16 cellular contexts compared by ENCODE assay signal in the genomic region with DNA sequence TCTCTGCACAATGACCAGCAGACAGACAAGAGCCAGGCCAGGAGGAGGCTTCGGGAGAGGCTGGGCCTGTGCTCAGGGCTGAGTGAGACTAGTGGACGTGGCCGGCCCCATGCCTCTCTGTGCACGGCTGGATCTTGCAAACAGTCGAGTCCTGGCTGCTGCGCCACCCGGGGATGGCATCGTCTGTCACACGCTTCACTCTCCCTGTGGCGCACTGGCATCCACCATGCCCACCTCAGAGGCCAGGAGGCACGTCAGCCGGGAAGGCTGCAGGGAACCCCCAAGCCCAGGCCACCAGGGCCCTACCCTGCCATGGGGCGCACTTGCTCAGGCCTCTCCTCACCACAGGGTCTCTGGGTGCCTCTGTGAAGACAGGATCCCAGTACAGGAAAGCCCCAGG.
DNase-seq lines count a peak whose midpoint lies in the region; ATAC-seq, FAIRE-seq and TF ChIP-seq lines count a peak whose summit lies in the region.
"Had no signal": no experiment of that assay in that cellular context is flagged by ENCODE, and none has a peak within 500 bp of the region (broad histone marks: within the 10 kb centered on the region; RNA-seq: fewer than 3 reads in every experiment).

No MANE protein-coding gene starts in this region.

- POLR2A ChIA-PET in H1 (lab: Charles Lee; ENCODE audit: partially characterized antibody) = no interaction called here

- H3K9ac ChIP-seq in H1 (replicated peaks in 1 of 4; ENCODE audit: extremely low read depth in 1 of 4, low read depth in 3 of 4, low read length in 3 of 4) = no peak overlapping the region
- H3K9ac ChIP-seq: BLaER1 treated with 17β-estradiol and CSF1 and Interleukin-3, amounts not matched to agents 10 nM and 100 nM had no signal

- no peak for TF ChIP-seq POLR2A in H1 (IDR thresholded peaks at IDR 0.05; ENCODE audit: control extremely low read depth in 1 of 2, low read depth in 2 of 2, low read length in 2 of 2)

- H3K23me2 ChIP-seq in H1 (ENCODE audit: low read depth, low read length) = no peaks in the 10 kb centered on the region; the same call in 1 of the 2 replicates

- H3K4me1 Mint-ChIP-seq in natural killer cell treated with Interleukin-12 subunit alpha and Interleukin-12 subunit beta and Interleukin-15 and Interleukin-18, amount 100 ng/mL, for 72 hours (ENCODE audit: low read depth in 2 of 2) = no peaks in the 10 kb centered on the region
- H3K4me1 Mint-ChIP-seq in natural killer cell = no peaks in the 10 kb centered on the region
- H3K4me1 Mint-ChIP-seq in CD14-positive monocyte = no peaks in the 10 kb centered on the region
- H3K4me1 Mint-ChIP-seq: B cell; CD4-positive, CD25-positive, alpha-beta regulatory T cell; CD8-positive, alpha-beta memory T cell had no signal

- no peaks in the 10 kb centered on the region for H3K36me3 ChIP-seq in H1 (ENCODE audit: control insufficient read depth in 2 of 4, insufficient read depth in 4 of 4, low read length in 3 of 4)
- no peaks in the 10 kb centered on the region for H3K36me3 ChIP-seq in thoracic aorta
- H3K36me3 ChIP-seq: BLaER1 treated with 17β-estradiol and CSF1 and Interleukin-3, amounts not matched to agents 10 nM and 100 nM had no signal

- no peak overlapping the region for H3K4me3 Mint-ChIP-seq in natural killer cell treated with Interleukin-12 subunit alpha and Interleukin-12 subunit beta and Interleukin-15 and Interleukin-18, amount 100 ng/mL, for 72 hours
- H3K4me3 Mint-ChIP-seq in natural killer cell = no peak overlapping the region
- H3K4me3 Mint-ChIP-seq in CD14-positive monocyte = no peak overlapping the region
- H3K4me3 Mint-ChIP-seq: B cell; CD4-positive, CD25-positive, alpha-beta regulatory T cell; CD8-positive, alpha-beta memory T cell had no signal

- peak; percentile 49 for DNase-seq in natural killer cell treated with Interleukin-12 subunit alpha and Interleukin-12 subunit beta and Interleukin-15 and Interleukin-18, amount 100 ng/mL, for 72 hours (ENCODE audit: low spot score)
- DNase-seq in natural killer cell (no peak), H1 (ENCODE audit: low read depth in 1 of 2, low spot score in 2 of 2) (no peak), thoracic aorta (ENCODE audit: low spot score) (no peak), DMS 273 treated with DMSO at 0.1 percent for 48 hours (lab: John Stamatoyannopoulos, UW) (no peak), NOMO-1 treated with DMSO at 0.1 percent for 48 hours (lab: John Stamatoyannopoulos, UW; ENCODE audit: unreplicated experiment) (no peak), CD14-positive monocyte (ENCODE audit: low spot score) (no peak)
- DNase-seq: CD4-positive, CD25-positive, alpha-beta regulatory T cell; CD8-positive, alpha-beta memory T cell; COR-L47; HCEC 1CT had no signal

- H3K79me1 ChIP-seq in H1 (ENCODE audit: low read depth, low read length) = no peaks in the 10 kb centered on the region

- H3K18ac ChIP-seq in H1 (ENCODE audit: extremely low read depth, low read length) = no peak overlapping the region

- no peak overlapping the region for H4K5ac ChIP-seq in H1 (ENCODE audit: insufficient read length, low read depth, low read length)

- H3K9me3 ChIP-seq in H1 (ENCODE audit: insufficient read depth in 2 of 2, low read depth in 1 of 2, low read length in 1 of 2) (no peaks in the 10 kb centered on the region), thoracic aorta (no peaks in the 10 kb centered on the region)
- H3K9me3 ChIP-seq: BLaER1 treated with 17β-estradiol and CSF1 and Interleukin-3, amounts not matched to agents 10 nM and 100 nM had no signal

- peaks cover 0 to 3% of the 10 kb centered on the region in 2 donors for H3K27me3 Mint-ChIP-seq in natural killer cell treated with Interleukin-12 subunit alpha and Interleukin-12 subunit beta and Interleukin-15 and Interleukin-18, amount 100 ng/mL, for 72 hours
- H3K27me3 Mint-ChIP-seq in natural killer cell (ENCODE audit: low read depth in 2 of 2) (no peaks in the 10 kb centered on the region), CD14-positive monocyte (ENCODE audit: low read depth in 3 of 3) (peaks cover 0 to 4% (median 1%) of the 10 kb centered on the region in 3 donors)
- H3K27me3 Mint-ChIP-seq: B cell; CD4-positive, CD25-positive, alpha-beta regulatory T cell; CD8-positive, alpha-beta memory T cell had no signal

- H3K4ac ChIP-seq in H1 (replicated peaks; ENCODE audit: insufficient read length, low read depth, low read length) = no peak overlapping the region

- no peak overlapping the region for H2BK120ac ChIP-seq in H1 (replicated peaks; ENCODE audit: low read depth, low read length)

- TF ChIP-seq RAD21 in H1 (IDR thresholded peaks at IDR 0.05 in 1 of 2, conservative IDR thresholded peaks at IDR 0.05 in 1 of 2; ENCODE audit: low read depth in 2 of 2, low read length in 2 of 2) = no peak

- H2BK12ac ChIP-seq in H1 (ENCODE audit: low read depth, low read length) = 0 out of 2 replicates have a peak overlapping the region, but pooled peaks have one; percentile 43

- TF ChIP-seq EP300 in H1 (IDR thresholded peaks at IDR 0.05; ENCODE audit: borderline replicate concordance in 1 of 2, low read depth in 2 of 2, low read length in 2 of 2) = no peak

- H3K27ac Mint-ChIP-seq in natural killer cell treated with Interleukin-12 subunit alpha and Interleukin-12 subunit beta and Interleukin-15 and Interleukin-18, amount 100 ng/mL, for 72 hours = no peak overlapping the region
- no peak overlapping the region for H3K27ac Mint-ChIP-seq in natural killer cell
- H3K27ac Mint-ChIP-seq in CD14-positive monocyte = peak overlapping the region in 1 of 7 donors; percentile 72
- H3K27ac Mint-ChIP-seq: B cell; CD4-positive, CD25-positive, alpha-beta regulatory T cell; CD8-positive, alpha-beta memory T cell had no signal

- H3K79me2 ChIP-seq in H1 (ENCODE audit: control insufficient read depth in 1 of 2, insufficient read depth in 2 of 2, low read length in 2 of 2) = no peaks in the 10 kb centered on the region

- intact Hi-C loops in natural killer cell (cut with micrococcal nuclease) = no loop called here
- intact Hi-C loops in CD14-positive monocyte (cut with micrococcal nuclease) = no loop called here

- H2AFZ ChIP-seq in H1 (ENCODE audit: low read length) = no peak overlapping the region

- no peak overlapping the region for H3K4me2 ChIP-seq in H1 (ENCODE audit: insufficient read depth in 1 of 2, low read depth in 2 of 2, low read length in 2 of 2)
- H3K4me2 ChIP-seq: BLaER1 treated with 17β-estradiol and CSF1 and Interleukin-3, amounts not matched to agents 10 nM and 100 nM had no signal

- no peak overlapping the region for H3K56ac ChIP-seq in H1 (replicated peaks; ENCODE audit: insufficient read length, low read depth, low read length)

- H3K14ac ChIP-seq in H1 (ENCODE audit: insufficient read length) = no peak overlapping the region

- H2BK15ac ChIP-seq in H1 (ENCODE audit: low read length) = no peak overlapping the region

- TF ChIP-seq CTCF in natural killer cell (IDR thresholded peaks at IDR 0.05) (no peak), H1 (IDR thresholded peaks at IDR 0.05; ENCODE audit: control extremely low read depth in 1 of 3, insufficient read depth in 1 of 3, low read depth in 1 of 3, low read length in 3 of 3) (no peak), thoracic aorta (IDR thresholded peaks at IDR 0.05) (no peak), CD14-positive monocyte (IDR thresholded peaks at IDR 0.05) (no peak)

- H3K4me3 ChIP-seq in H1 (ENCODE audit: extremely low read depth in 1 of 4, insufficient read depth in 2 of 4, low read depth in 3 of 4, low read length in 4 of 4) = no peak overlapping the region
- H3K4me3 ChIP-seq in thoracic aorta = no peak overlapping the region
- H3K4me3 ChIP-seq: BLaER1 treated with 17β-estradiol and CSF1 and Interleukin-3, amounts not matched to agents 10 nM and 100 nM had no signal

- peaks cover 0 to 3% of the 10 kb centered on the region in 2 experiments for H4K20me1 ChIP-seq in H1 (replicated peaks in 1 of 2; ENCODE audit: control insufficient read depth in 1 of 2, insufficient read depth in 2 of 2, low read length in 2 of 2)

- no peak for ATAC-seq in natural killer cell treated with Interleukin-12 subunit alpha and Interleukin-12 subunit beta and Interleukin-15 and Interleukin-18, amount 100 ng/mL, for 72 hours
- no peak for ATAC-seq in natural killer cell
- no peak for ATAC-seq in thoracic aorta (ENCODE audit: insufficient number of reproducible peaks, low FRiP score, low read depth)

- no peaks in the 10 kb centered on the region for H3K36me3 Mint-ChIP-seq in natural killer cell treated with Interleukin-12 subunit alpha and Interleukin-12 subunit beta and Interleukin-15 and Interleukin-18, amount 100 ng/mL, for 72 hours
- no peaks in the 10 kb centered on the region for H3K36me3 Mint-ChIP-seq in natural killer cell
- H3K36me3 Mint-ChIP-seq in CD14-positive monocyte = no peaks in the 10 kb centered on the region
- H3K36me3 Mint-ChIP-seq: CD4-positive, CD25-positive, alpha-beta regulatory T cell; CD8-positive, alpha-beta memory T cell had no signal

- H4K8ac ChIP-seq in H1 (ENCODE audit: extremely low read depth, insufficient read depth, low read length) = no peak overlapping the region

- H3K27me3 ChIP-seq in H1 (replicated peaks in 1 of 4; ENCODE audit: control insufficient read depth in 3 of 4, extremely low read depth in 1 of 4, insufficient read depth in 3 of 4, low read length in 3 of 4) (no peaks in the 10 kb centered on the region; a peak in 2 of 7 replicates), thoracic aorta (replicated peaks; ENCODE audit: insufficient read depth) (no peaks in the 10 kb centered on the region)

- no peak overlapping the region for H3K23ac ChIP-seq in H1 (ENCODE audit: insufficient read length)

- FAIRE-seq in H1 (lab: Jason Lieb, UNC) = no peak
- FAIRE-seq: G401.6, GM12891, GM19239 had no signal

- 86% methylated on average over 13 of the region's 13 CpGs; no CpG with 5 or more reads in 1 of the 2 experiments for WGBS in H1 (ENCODE audit: extremely low coverage in 1 of 2, insufficient coverage in 1 of 2, insufficient read length in 1 of 2, insufficient replicate concordance in 2 of 2, low coverage in 1 of 2, low lambda C conversion rate in 2 of 2, missing lambda C conversion rate in 1 of 2), 2 experiments

- no peak overlapping the region for H2AK5ac ChIP-seq in H1 (ENCODE audit: low read depth, low read length)

- H4K91ac ChIP-seq in H1 (replicated peaks; ENCODE audit: insufficient read length, low read length) = no peak overlapping the region

- H3K27ac ChIP-seq in H1 (ENCODE audit: low read depth, low read length) (no peak overlapping the region), thoracic aorta (peak overlapping the region; percentile 90 to 93)
- H3K27ac ChIP-seq: BLaER1 treated with 17β-estradiol and CSF1 and Interleukin-3, amounts not matched to agents 10 nM and 100 nM had no signal

- CTCF ChIA-PET in H1 (lab: Charles Lee; ENCODE audit: partially characterized antibody) = interaction anchor here (1.2 kb wide), 1 partner anchor 31 kb away, joined by 3 read pairs; no protein-coding TSS in a partner anchor

- H3K4me1 ChIP-seq in H1 (replicated peaks in 1 of 4; ENCODE audit: control insufficient read depth in 3 of 4, insufficient read depth in 4 of 4, low read length in 3 of 4) (no peaks in the 10 kb centered on the region), thoracic aorta (ENCODE audit: control insufficient read depth in 1 of 2, low read depth in 2 of 2) (peaks cover 18 to 73% of the 10 kb centered on the region in 2 donors)

- no peak overlapping the region for H2BK5ac ChIP-seq in H1 (ENCODE audit: low read depth, low read length)

- no peak overlapping the region for H2BK20ac ChIP-seq in H1 (ENCODE audit: low read length)

- no peaks in the 10 kb centered on the region for H3K9me3 Mint-ChIP-seq in natural killer cell treated with Interleukin-12 subunit alpha and Interleukin-12 subunit beta and Interleukin-15 and Interleukin-18, amount 100 ng/mL, for 72 hours
- H3K9me3 Mint-ChIP-seq in natural killer cell = no peaks in the 10 kb centered on the region
- H3K9me3 Mint-ChIP-seq in CD14-positive monocyte = no peaks in the 10 kb centered on the region
- H3K9me3 Mint-ChIP-seq: CD4-positive, CD25-positive, alpha-beta regulatory T cell; CD8-positive, alpha-beta memory T cell had no signal
